Comparison of ENCODE assay signal across 8 cellular contexts in the genomic region with DNA sequence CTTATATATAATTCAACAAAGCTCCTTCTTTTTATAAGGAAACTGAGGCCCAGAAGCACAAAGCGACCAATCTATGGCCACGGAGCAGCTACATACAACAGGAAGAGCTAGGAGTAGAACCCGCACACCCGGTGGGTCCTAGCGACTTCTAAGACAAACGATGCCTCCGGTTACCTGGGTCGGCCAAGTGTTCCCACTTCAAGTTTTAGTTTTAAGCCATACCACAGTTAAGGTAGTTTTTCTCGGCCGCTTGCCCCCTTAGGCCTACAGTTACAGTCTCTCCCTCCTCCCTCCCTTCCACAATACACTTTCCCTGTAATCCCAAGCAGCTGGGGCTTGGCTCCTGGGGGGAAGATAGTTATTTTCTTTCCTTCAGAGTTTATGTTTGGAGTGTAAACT. TPM values are rescaled to one million over a fixed set of nuclear protein-coding genes. Genes with fewer than 3 reads are reported as not detected.
A peak's percentile ranks its signal among the peaks of the same experiment; 100 is the strongest.
DNase-seq lines count a peak whose midpoint lies in the region; ATAC-seq and TF ChIP-seq lines count a peak whose summit lies in the region.

No MANE protein-coding gene starts in this region.

- H3K4me3 Mint-ChIP-seq in activated CD4-positive, alpha-beta memory T cell treated with anti-CD3 and anti-CD28 coated beads, Interleukin-2, amount 10 ng/mL, durations not matched to agents 7 days and 5 days: peak overlapping the region; percentile 95

- no peaks in the 10 kb centered on the region for H3K36me3 ChIP-seq in ovary

- no peaks in the 10 kb centered on the region for H3K27me3 Mint-ChIP-seq in activated CD4-positive, alpha-beta memory T cell treated with anti-CD3 and anti-CD28 coated beads, Interleukin-2, amount 10 ng/mL, durations not matched to agents 7 days and 5 days

- peaks cover 18% of the 10 kb centered on the region for H3K36me3 Mint-ChIP-seq in activated CD4-positive, alpha-beta memory T cell treated with anti-CD3 and anti-CD28 coated beads, Interleukin-2, amount 10 ng/mL, durations not matched to agents 7 days and 5 days (ENCODE audit: low read depth)

- peak overlapping the region; percentile 91 for H3K27ac Mint-ChIP-seq in activated CD4-positive, alpha-beta memory T cell treated with anti-CD3 and anti-CD28 coated beads, Interleukin-2, amount 10 ng/mL, durations not matched to agents 7 days and 5 days

- no peaks in the 10 kb centered on the region for H3K9me3 Mint-ChIP-seq in activated CD4-positive, alpha-beta memory T cell treated with anti-CD3 and anti-CD28 coated beads, Interleukin-2, amount 10 ng/mL, durations not matched to agents 7 days and 5 days

- H3K27me3 ChIP-seq in ovary: no peaks in the 10 kb centered on the region

- TF ChIP-seq CTCF in foreskin fibroblast (IDR thresholded peaks at IDR 0.05; ENCODE audit: low read depth, low read length) (no peak), ovary (IDR thresholded peaks at IDR 0.05) (no peak)

- peaks cover 44% of the 10 kb centered on the region for H3K4me1 Mint-ChIP-seq in activated CD4-positive, alpha-beta memory T cell treated with anti-CD3 and anti-CD28 coated beads, Interleukin-2, amount 10 ng/mL, durations not matched to agents 7 days and 5 days

- peaks cover 11% of the 10 kb centered on the region for H3K4me1 ChIP-seq in ovary (ENCODE audit: insufficient read depth)

- no peak for TF ChIP-seq POLR2A in ovary (IDR thresholded peaks at IDR 0.05)

- POLR2A ChIA-PET in activated CD4-positive, alpha-beta memory T cell treated with anti-CD3 and anti-CD28 coated beads, Interleukin-2, amount 10 ng/mL, durations not matched to agents 7 days and 5 days (lab: Charles Lee): interaction anchor here (0.8 to 3.7 kb wide), 13 partner anchors 8 to 797 kb away, joined by 3 to 16 read pairs (median 4); partner anchors contain the start of genes ADAMTS6, CENPK and PPWD1

- intact Hi-C loops in ovary (cut with DNase I): no loop called here

- H3K27ac ChIP-seq in ovary: peak overlapping the region; percentile 71 to 78

- peak; percentile 10 for DNase-seq in Ammon's horn (ENCODE audit: low spot score)
- peak; percentile 25 for DNase-seq in activated CD4-positive, alpha-beta memory T cell treated with anti-CD3 and anti-CD28 coated beads, Interleukin-2, amount 10 ng/mL, durations not matched to agents 7 days and 5 days
- no peak for DNase-seq in foreskin fibroblast
- peak in 3 of 5 donors; percentile 9 to 34 (median 25) for DNase-seq in ovary
- no peak for DNase-seq in NCI-H187 treated with DMSO at 0.1 percent for 48 hours (lab: John Stamatoyannopoulos, UW)
- DNase-seq in NCI-H345 treated with DMSO at 0.1 percent for 48 hours (lab: John Stamatoyannopoulos, UW; ENCODE audit: unreplicated experiment): no peak

- no peaks in the 10 kb centered on the region for H3K9me3 ChIP-seq in ovary

- 0 to 1% (median 1%) methylated on average over 10 of the region's 10 CpGs for WGBS in ovary, 3 donors

- TF ChIP-seq EP300 in ovary (IDR thresholded peaks at IDR 0.05): no peak

- CTCF ChIA-PET in activated CD4-positive, alpha-beta memory T cell treated with anti-CD3 and anti-CD28 coated beads, Interleukin-2, amount 10 ng/mL, durations not matched to agents 7 days and 5 days (lab: Charles Lee): interaction anchor here (1.1 to 1.8 kb wide), 3 partner anchors 15 to 132 kb away, joined by 3 to 7 read pairs (median 5); no protein-coding TSS in a partner anchor

- peak overlapping the region; percentile 61 to 74 for H3K4me3 ChIP-seq in foreskin fibroblast (ENCODE audit: low read depth in 1 of 2, low read length in 2 of 2)
- peak overlapping the region; percentile 75 for H3K4me3 ChIP-seq in ovary

- ATAC-seq in GM19328 (IDR thresholded peaks at IDR 0.05; ENCODE audit: unreplicated experiment) (peak; percentile 3), HG03442 (IDR thresholded peaks at IDR 0.05; ENCODE audit: unreplicated experiment) (peak; percentile 2)

RNA-seq across cellular contexts. Expression of gene SREK1IP1, which starts 0.5 kb away (rescaled TPM):
- total RNA-seq in activated CD4-positive, alpha-beta memory T cell treated with anti-CD3 and anti-CD28 coated beads, Interleukin-2, amount 10 ng/mL, durations not matched to agents 7 days and 5 days: 10 to 100 TPM; 28.1 to 30.0 TPM
- total RNA-seq in ovary: 10 to 100 TPM in 5 of 7 donors, 1 to 10 TPM in 2; 6.1 to 18.9 (median 15.8) TPM
- 1 to 10 TPM; 7.1 to 7.2 TPM for polyA plus RNA-seq in ovary

RNA-seq across cellular contexts. Expression of gene CWC27, which starts 0.8 kb away (rescaled TPM):
- total RNA-seq in activated CD4-positive, alpha-beta memory T cell treated with anti-CD3 and anti-CD28 coated beads, Interleukin-2, amount 10 ng/mL, durations not matched to agents 7 days and 5 days: 10 to 100 TPM; 20.5 to 23.5 TPM
- total RNA-seq in ovary: 10 to 100 TPM in 6 of 7 donors, 1 to 10 TPM in 1; 10.0 to 22.6 (median 18.9) TPM
- 10 to 100 TPM; 17.6 to 23.1 TPM for polyA plus RNA-seq in ovary

Comparison
In these comparisons a context has a peak if more than half of its experiments do, and no peak if none do; other contexts are left out.
1. DNase-seq: peak in Ammon's horn (single experiment), activated CD4-positive, alpha-beta memory T cell treated with anti-CD3 and anti-CD28 coated beads, Interleukin-2, amount 10 ng/mL, durations not matched to agents 7 days and 5 days (single experiment) and ovary (3 of 5); none in foreskin fibroblast (0 of 2), NCI-H187 treated with DMSO at 0.1 percent for 48 hours (single experiment) and NCI-H345 treated with DMSO at 0.1 percent for 48 hours (single experiment).